Comparison of ENCODE assay signal across 2 cellular contexts in genomic region chr7:15566476-15566875, GRCh38.
TF ChIP-seq lines count a peak whose summit lies in the region.

No MANE protein-coding gene starts in this region.

TF ChIP-seq in liver, 16 proteins besides CTCF, POLR2A, EP300 and RAD21:
- TF ChIP-seq ZBTB33 (IDR thresholded peaks at IDR 0.05) (no peak), HNF4G (IDR thresholded peaks at IDR 0.05) (peak; percentile 82), YY1 (IDR thresholded peaks at IDR 0.05) (peak; percentile 37), GABPA (IDR thresholded peaks at IDR 0.05 in 1 of 2, conservative IDR thresholded peaks at IDR 0.05 in 1 of 2) (no peak), SP1 (IDR thresholded peaks at IDR 0.05) (peak; percentile 63), RXRA (IDR thresholded peaks at IDR 0.05) (peak; percentile 16 to 24), HNF4A (conservative IDR thresholded peaks at IDR 0.05) (peak; percentile 90 to 91)
TF ChIP-seq in liver: peak in this region for 5.

TF ChIP-seq in HepG2, 621 proteins besides CTCF, POLR2A, EP300 and RAD21 (continued from another document):
- TF ChIP-seq ZNF512B (CRISPR knock-in tag; IDR thresholded peaks at IDR 0.05; ENCODE audit: borderline replicate concordance): no peak
- no peak for TF ChIP-seq SSRP1 (CRISPR knock-in tag; IDR thresholded peaks at IDR 0.05)
- TF ChIP-seq ZNF792 (CRISPR knock-in tag; IDR thresholded peaks at IDR 0.05): no peak
- no peak for TF ChIP-seq HCFC1 (IDR thresholded peaks at IDR 0.05; ENCODE audit: low read depth, low read length)
- TF ChIP-seq ATRX (CRISPR knock-in tag; IDR thresholded peaks at IDR 0.05; ENCODE audit: borderline replicate concordance): no peak
- TF ChIP-seq KDM2A (CRISPR knock-in tag; IDR thresholded peaks at IDR 0.05; ENCODE audit: borderline replicate concordance, low read depth): no peak
- TF ChIP-seq ZNF7 (CRISPR knock-in tag; IDR thresholded peaks at IDR 0.05): no peak
- TF ChIP-seq NKX3-1 (CRISPR knock-in tag; IDR thresholded peaks at IDR 0.05): no peak
- TF ChIP-seq SATB2 (CRISPR knock-in tag; IDR thresholded peaks at IDR 0.05): no peak
- TF ChIP-seq ZNF775 (CRISPR knock-in tag; IDR thresholded peaks at IDR 0.05; ENCODE audit: borderline replicate concordance): no peak
- TF ChIP-seq SMAD1 (CRISPR knock-in tag; IDR thresholded peaks at IDR 0.05; ENCODE audit: borderline replicate concordance, low read depth): no peak
- TF ChIP-seq ZC3H13 (CRISPR knock-in tag; IDR thresholded peaks at IDR 0.05): no peak
- no peak for TF ChIP-seq ZNF776 (CRISPR knock-in tag; IDR thresholded peaks at IDR 0.05)
- TF ChIP-seq ZNF18 (CRISPR knock-in tag; IDR thresholded peaks at IDR 0.05; ENCODE audit: insufficient replicate concordance): no peak
- TF ChIP-seq TP53 (CRISPR knock-in tag; conservative IDR thresholded peaks at IDR 0.05): no peak
- TF ChIP-seq ZNF407 (CRISPR knock-in tag; IDR thresholded peaks at IDR 0.05; ENCODE audit: not compliant biosample characterization): no peak
